Comparison of ENCODE assay signal across 1 cellular context in genomic region chr11:106398396-106399074, GRCh38.
TF ChIP-seq lines count a peak whose summit lies in the region.

No MANE protein-coding gene starts in this region.

TF ChIP-seq in H1, 55 proteins besides CTCF, POLR2A, EP300 and RAD21:
- no peak for TF ChIP-seq POLR2AphosphoS5 (IDR thresholded peaks at IDR 0.05; ENCODE audit: low read depth, low read length)
- TF ChIP-seq TCF12 (IDR thresholded peaks at IDR 0.05; ENCODE audit: low read depth, low read length) = no peak
- no peak for TF ChIP-seq SP2 (IDR thresholded peaks at IDR 0.05; ENCODE audit: low read length)
- TF ChIP-seq SIRT6 (IDR thresholded peaks at IDR 0.05; ENCODE audit: low read length) = no peak
- TF ChIP-seq TEAD4 (IDR thresholded peaks at IDR 0.05; ENCODE audit: low read depth, low read length) = no peak
- TF ChIP-seq CHD1 (IDR thresholded peaks at IDR 0.05; ENCODE audit: low read depth, low read length) = no peak
- no peak for TF ChIP-seq SP4 (IDR thresholded peaks at IDR 0.05; ENCODE audit: low read length)
- no peak for TF ChIP-seq JUN (IDR thresholded peaks at IDR 0.05; ENCODE audit: low read depth, low read length)
- TF ChIP-seq BCL11A (IDR thresholded peaks at IDR 0.05; ENCODE audit: low read depth in 2 of 2, low read length in 2 of 2) = no peak
- no peak for TF ChIP-seq GTF2F1 (IDR thresholded peaks at IDR 0.05; ENCODE audit: borderline replicate concordance, low read depth, low read length)
- no peak for TF ChIP-seq MAFK (IDR thresholded peaks at IDR 0.05; ENCODE audit: low read depth, low read length)
- no peak for TF ChIP-seq TAF7 (optimal IDR thresholded peaks at IDR 0.05; ENCODE audit: borderline replicate concordance, low read depth, low read length)
- no peak for TF ChIP-seq CHD2 (IDR thresholded peaks at IDR 0.05; ENCODE audit: low read length)
- no peak for TF ChIP-seq SUZ12 (IDR thresholded peaks at IDR 0.05; ENCODE audit: low read length)
- TF ChIP-seq SIN3A (conservative IDR thresholded peaks at IDR 0.05 in 1 of 2, IDR thresholded peaks at IDR 0.05 in 1 of 2; ENCODE audit: low read depth in 1 of 2, low read length in 2 of 2) = no peak
- no peak for TF ChIP-seq E2F6 (IDR thresholded peaks at IDR 0.05)
- no peak for TF ChIP-seq CBX8 (IDR thresholded peaks at IDR 0.05; ENCODE audit: borderline replicate concordance, low read depth, low read length)
- no peak for TF ChIP-seq NRF1 (IDR thresholded peaks at IDR 0.05; ENCODE audit: low read depth, low read length)
- TF ChIP-seq ATF2 (IDR thresholded peaks at IDR 0.05; ENCODE audit: low read length) = no peak
